ENCODE assay signal across 27 cellular contexts in genomic region chr3:30222436-30222835, GRCh38.
"Had no signal": no experiment of that assay in that cellular context is flagged by ENCODE, and none has a peak within 500 bp of the region (broad histone marks: within the 10 kb centered on the region; RNA-seq: fewer than 3 reads in every experiment).

No MANE protein-coding gene starts in this region.

- DNase-seq: activated CD4-positive, alpha-beta T cell treated with anti-CD3 and anti-CD28 coated beads, Interleukin-2, amount 10 ng/mL, durations not matched to agents 24 days and 14 days; activated CD8-positive, alpha-beta memory T cell treated with anti-CD3 and anti-CD28 coated beads, Interleukin-2, amount 50 U/mL, for 4 hours; activated CD8-positive, alpha-beta T cell treated with anti-CD3 and anti-CD28 coated beads, Interleukin-2, amount 10 ng/mL, durations not matched to agents 7 days and 5 days; activated gamma-delta T cell; activated T-cell treated with anti-CD3 and anti-CD28 coated beads, Interleukin-2, amount 50 U/mL, for 48 hours; amniotic stem cell; effector CD4-positive, alpha-beta T cell; gastrocnemius medialis; heart left ventricle; immature natural killer cell; left cardiac atrium; midbrain; naive B cell; retina; stimulated activated CD4-positive, alpha-beta T cell treated with anti-CD3 and anti-CD28 coated beads, Interleukin-15, amount 100 ng/mL, for 24 hours; stimulated activated CD4-positive, alpha-beta T cell treated with anti-CD3 and anti-CD28 coated beads, Interleukin-4, amount 100 ng/mL, for 1 hour; stimulated activated naive CD4-positive, alpha-beta T cell; T-helper 2 cell; tibial artery had no signal

- H3K79me2 ChIP-seq: parathyroid adenoma had no signal

- H3K27me3 Mint-ChIP-seq: activated CD4-positive, alpha-beta T cell treated with anti-CD3 and anti-CD28 coated beads, Interleukin-2, amount 10 ng/mL, durations not matched to agents 24 days and 14 days; brain had no signal

- H3K4me3 ChIP-seq: coronary artery, gastrocnemius medialis, heart left ventricle, lung, neural progenitor cell, tibial artery had no signal

- H3K4me1 ChIP-seq: parathyroid adenoma had no signal

- H3K4me3 Mint-ChIP-seq: activated CD4-positive, alpha-beta T cell treated with anti-CD3 and anti-CD28 coated beads, Interleukin-2, amount 10 ng/mL, durations not matched to agents 24 days and 14 days; activated CD8-positive, alpha-beta T cell treated with anti-CD3 and anti-CD28 coated beads, Interleukin-2, amount 10 ng/mL, durations not matched to agents 7 days and 5 days; brain; central memory CD8-positive, alpha-beta T cell; immature natural killer cell; naive B cell; neural progenitor cell; WTC11 had no signal

- H3K4me2 ChIP-seq: neural progenitor cell had no signal

- H3K4me1 Mint-ChIP-seq: brain; central memory CD8-positive, alpha-beta T cell; immature natural killer cell; neural progenitor cell had no signal

- H3K27ac ChIP-seq: coronary artery, gastrocnemius medialis, heart left ventricle, neural progenitor cell, parathyroid adenoma, tibial artery had no signal

- H3K36me3 ChIP-seq: gastrocnemius medialis, heart left ventricle, neural progenitor cell, tibial artery had no signal

- H3K27me3 ChIP-seq: gastrocnemius medialis, heart left ventricle, neural progenitor cell, tibial artery had no signal

- H3K36me3 Mint-ChIP-seq: brain had no signal

- H3K27ac Mint-ChIP-seq: activated CD4-positive, alpha-beta T cell treated with anti-CD3 and anti-CD28 coated beads, Interleukin-2, amount 10 ng/mL, durations not matched to agents 24 days and 14 days; activated CD8-positive, alpha-beta T cell treated with anti-CD3 and anti-CD28 coated beads, Interleukin-2, amount 10 ng/mL, durations not matched to agents 7 days and 5 days; activated naive CD4-positive, alpha-beta T cell treated with anti-CD3 and anti-CD28 coated beads, Interleukin-2, amount 50 U/mL, for 72 hours; brain; immature natural killer cell; naive B cell; neural progenitor cell; WTC11 had no signal

- H2AFZ ChIP-seq: neural progenitor cell, parathyroid adenoma had no signal

- H3K9me3 ChIP-seq: gastrocnemius medialis had no signal

- H3K9ac ChIP-seq: neural progenitor cell, parathyroid adenoma had no signal
